ENCODE assay signal across 17 cellular contexts in genomic region chr13:90302113-90302512, GRCh38.
A peak's percentile ranks its signal among the peaks of the same experiment; 100 is the strongest.
DNase-seq lines count a peak whose midpoint lies in the region; ATAC-seq, FAIRE-seq and TF ChIP-seq lines count a peak whose summit lies in the region.
"Had no signal": no experiment of that assay in that cellular context is flagged by ENCODE, and none has a peak within 500 bp of the region (broad histone marks: within the 10 kb centered on the region; RNA-seq: fewer than 3 reads in every experiment).

No MANE protein-coding gene starts in this region.

- ATAC-seq in K562 (no peak), HG03135 (IDR thresholded peaks at IDR 0.05; ENCODE audit: unreplicated experiment) (no peak)
- ATAC-seq: T-helper 17 cell had no signal

- FAIRE-seq in K562 (lab: Jason Lieb, UNC) = no peak
- FAIRE-seq: small intestine had no signal

- H3K27ac ChIP-seq in 22Rv1 = peak overlapping the region; percentile 16; the same call in 1 of the 2 replicates
- no peak overlapping the region for H3K27ac ChIP-seq in K562 (ENCODE audit: extremely low read depth, low read depth, low read length)
- H3K27ac ChIP-seq: coronary artery, Peyer's patch, vagina had no signal

- no peaks in the 10 kb centered on the region for H3K36me3 ChIP-seq in K562 (ENCODE audit: control insufficient read depth, insufficient read depth, low read length)
- H3K36me3 ChIP-seq: Peyer's patch, vagina had no signal

- TF ChIP-seq CTCF in 22Rv1 (IDR thresholded peaks at IDR 0.05) (no peak), K562 (IDR thresholded peaks at IDR 0.05 in 2 of 3, conservative IDR thresholded peaks at IDR 0.05 in 1 of 3; ENCODE audit: insufficient read depth in 2 of 3, low read depth in 1 of 3, low read length in 3 of 3) (no peak)

- no peak overlapping the region for H2AFZ ChIP-seq in K562 (ENCODE audit: low read depth, low read length)

- in situ Hi-C loops in K562 (cut with MboI) = no loop called here

- no peak for TF ChIP-seq RAD21 in K562 (CRISPR knock-in tag; conservative IDR thresholded peaks at IDR 0.05 in 1 of 2, IDR thresholded peaks at IDR 0.05 in 1 of 2)

- TF ChIP-seq EP300 in K562 (IDR thresholded peaks at IDR 0.05; ENCODE audit: low read length) = no peak

- H3K9me3 ChIP-seq in K562 (replicated peaks; ENCODE audit: control insufficient read depth, insufficient read depth, low read depth, low read length) = no peaks in the 10 kb centered on the region
- H3K9me3 ChIP-seq: Peyer's patch, vagina had no signal

- no peak overlapping the region for H3K4me3 ChIP-seq in K562
- H3K4me3 ChIP-seq: coronary artery, Peyer's patch, vagina had no signal

- 2% methylated on average over 1 of the region's 1 CpG for WGBS in K562 (ENCODE audit: insufficient coverage, low coverage, missing lambda C conversion rate)

- POLR2A ChIA-PET in K562 (lab: Yijun Ruan, JAX) = no interaction called here

- H3K27me3 ChIP-seq in K562 (ENCODE audit: control insufficient read depth in 2 of 2, insufficient read depth in 2 of 2, low read length in 2 of 2) = no peaks in the 10 kb centered on the region
- H3K27me3 ChIP-seq: Peyer's patch, vagina had no signal

- CTCF ChIA-PET in K562 (lab: Yijun Ruan, JAX; ENCODE audit: low intra/inter-chr PET ratio) = no interaction called here

- H3K4me2 ChIP-seq in K562 (ENCODE audit: insufficient read depth, low read length) = no peak overlapping the region

- no peak for TF ChIP-seq POLR2A in K562 (conservative IDR thresholded peaks at IDR 0.05)

- DNase-seq in H4 (ENCODE audit: low spot score) (peak; percentile 13), K562 (ENCODE audit: extremely low read depth in 1 of 4, low spot score in 3 of 4) (peak in 1 of 4 experiments; percentile 21), kidney tubule cell (ENCODE audit: low spot score) (peak; percentile 4), SHP77 treated with DMSO at 0.1 percent for 48 hours (lab: John Stamatoyannopoulos, UW) (no peak), T-helper 2 cell (no peak), AG08396 (ENCODE audit: low spot score) (no peak)
- DNase-seq: KBM-7; NCI-H146; NCI-H526; Peyer's patch; small intestine; stimulated activated naive CD4-positive, alpha-beta T cell; T-helper 17 cell had no signal

- H3K4me1 ChIP-seq in K562 (replicated peaks in 1 of 2; ENCODE audit: control insufficient read depth in 2 of 2, insufficient read depth in 2 of 2, low read length in 2 of 2) = no peaks in the 10 kb centered on the region
- H3K4me1 ChIP-seq: Peyer's patch, vagina had no signal

- no peaks in the 10 kb centered on the region for H4K20me1 ChIP-seq in K562 (replicated peaks; ENCODE audit: control insufficient read depth, insufficient read depth, low read length)

- BruUV-seq in K562 (replicated peaks; lab: Mats Ljungman, UMichigan) = no TSS peak

- H3K9me1 ChIP-seq in K562 (ENCODE audit: control insufficient read depth, insufficient read depth, low read length) = no peaks in the 10 kb centered on the region

- no peaks in the 10 kb centered on the region for H3K79me2 ChIP-seq in K562 (ENCODE audit: control insufficient read depth, insufficient read depth, low read length)

- H3K9ac ChIP-seq in K562 (ENCODE audit: insufficient read depth in 1 of 2, low read depth in 2 of 2, low read length in 2 of 2) = no peak overlapping the region

- intact Hi-C loops in K562 (cut with micrococcal nuclease) = no loop called here

TF ChIP-seq in K562, 482 proteins besides CTCF, POLR2A, EP300 and RAD21:
- TF ChIP-seq KLF10 (CRISPR knock-in tag; IDR thresholded peaks at IDR 0.05) (peak; percentile 10; the same call in 1 of the 2 replicates), ZFX (CRISPR knock-in tag; IDR thresholded peaks at IDR 0.05) (0 out of 2 replicates have a peak, but pooled peaks have one; percentile 9), STAT5A (IDR thresholded peaks at IDR 0.05; ENCODE audit: borderline replicate concordance, low read length) (peak; percentile 7; the same call in 1 of the 2 replicates), PATZ1 (CRISPR knock-in tag; IDR thresholded peaks at IDR 0.05; ENCODE audit: borderline replicate concordance) (0 out of 2 replicates have a peak, but pooled peaks have one; percentile 38), PTBP1 (IDR thresholded peaks at IDR 0.05; ENCODE audit: low read depth, low read length) (no peak), E2F5 (CRISPR knock-in tag; IDR thresholded peaks at IDR 0.05) (no peak), ZNF280B (CRISPR knock-in tag; IDR thresholded peaks at IDR 0.05) (peak; percentile 30; the same call in 1 of the 2 replicates)

Comparison
In these comparisons a context has a peak if more than half of its experiments do, and no peak if none do; other contexts are left out.
1. DNase-seq: peak in H4 (single experiment) and kidney tubule cell (single experiment); none in SHP77 treated with DMSO at 0.1 percent for 48 hours (single experiment), T-helper 2 cell (0 of 5) and AG08396 (single experiment).